Comparison of ENCODE assay signal across 15 cellular contexts in the genomic region with DNA sequence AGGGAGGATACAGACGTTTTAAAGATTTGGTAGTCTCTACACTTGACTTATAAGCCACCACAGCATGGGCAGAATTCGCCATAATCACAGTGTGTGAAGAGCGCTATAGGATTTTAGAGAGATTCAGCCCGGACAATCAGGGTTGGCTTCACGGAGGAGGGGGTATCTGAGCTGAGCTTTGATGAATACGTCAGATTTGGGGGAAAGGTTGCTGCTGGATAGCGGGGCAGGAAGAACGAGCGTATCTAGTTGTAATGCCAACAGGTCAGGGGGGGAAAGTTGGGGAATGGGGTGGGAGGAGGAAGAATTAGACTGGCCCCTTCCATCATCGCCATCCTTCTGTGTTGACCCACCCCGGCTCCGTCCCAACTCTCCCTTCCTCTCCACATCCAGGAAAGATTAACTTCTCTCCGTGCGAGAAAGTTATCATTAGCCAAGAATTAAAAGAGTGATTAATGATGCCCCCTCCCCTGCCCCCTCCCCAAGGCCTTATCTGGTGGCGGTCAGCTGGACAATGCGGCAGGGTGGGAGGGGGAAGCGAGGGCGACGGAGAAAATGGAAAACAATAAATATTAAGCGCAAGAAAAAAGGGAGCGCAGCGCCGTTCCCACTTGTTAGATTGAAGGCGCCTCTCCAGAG. TPM values are rescaled to one million over a fixed set of nuclear protein-coding genes. Genes with fewer than 3 reads are reported as not detected.
DNase-seq lines count a peak whose midpoint lies in the region; ATAC-seq, FAIRE-seq and TF ChIP-seq lines count a peak whose summit lies in the region.
"Had no signal": no experiment of that assay in that cellular context is flagged by ENCODE, and none has a peak within 500 bp of the region (broad histone marks: within the 10 kb centered on the region; RNA-seq: fewer than 3 reads in every experiment).

No MANE protein-coding gene starts in this region.

- TF ChIP-seq CTCF in HepG2 (CRISPR knock-in tag; IDR thresholded peaks at IDR 0.05) (no peak), right lobe of liver (IDR thresholded peaks at IDR 0.05) (no peak), progenitor cell of endocrine pancreas (IDR thresholded peaks at IDR 0.05; ENCODE audit: unreplicated experiment) (no peak)

- H3K27me3 ChIP-seq in HepG2 (ENCODE audit: control insufficient read depth in 1 of 2, insufficient read depth in 2 of 2, low read length in 2 of 2) (peaks cover 4 to 54% of the 10 kb centered on the region in 2 experiments), right lobe of liver (peaks cover 0 to 9% of the 10 kb centered on the region in 2 donors)

- H3K4me3 Mint-ChIP-seq in progenitor cell of endocrine pancreas (ENCODE audit: low read depth), result peak overlapping the region; percentile 72

- peaks cover 71% of the 10 kb centered on the region for H3K27me3 Mint-ChIP-seq in progenitor cell of endocrine pancreas

- intact Hi-C loops in HepG2 (cut with micrococcal nuclease; ENCODE audit: unreplicated experiment) (no loop called here), right lobe of liver (cut with DNase I) (no loop called here)

- DNase-seq in HepG2 (ENCODE audit: low spot score) (no peak), right lobe of liver (no peak), progenitor cell of endocrine pancreas (ENCODE audit: low spot score, unreplicated experiment) (no peak), NCI-H1105 (lab: John Stamatoyannopoulos, UW) (no peak), SIG-M5 (lab: John Stamatoyannopoulos, UW) (no peak), NCI-H524 (lab: John Stamatoyannopoulos, UW) (no peak)
- DNase-seq: activated CD4-positive, alpha-beta T cell treated with anti-CD3 and anti-CD28 coated beads, Interleukin-2, amount 50 U/mL, for 4 hours; activated naive CD4-positive, alpha-beta T cell; AML-193; DMS53; PC-3; T-helper 2 cell had no signal

- H3K4me2 ChIP-seq in HepG2 (ENCODE audit: low read depth, low read length), result peak overlapping the region; percentile 53

- WGBS in HepG2 (ENCODE audit: low lambda C conversion rate), result 20% methylated on average over 24 of the region's 24 CpGs
- 3% methylated on average over 22 of the region's 24 CpGs for WGBS in right lobe of liver (ENCODE audit: insufficient coverage, low coverage, low lambda C conversion rate, missing lambda C conversion rate)

- H3K9me3 ChIP-seq in HepG2 (ENCODE audit: low read length) (no peaks in the 10 kb centered on the region; the same call in 1 of the 2 replicates), right lobe of liver (no peaks in the 10 kb centered on the region)

- POLR2A ChIA-PET in HepG2 (lab: Yijun Ruan, JAX), result no interaction called here

- H2AFZ ChIP-seq in HepG2 (ENCODE audit: low read length), result no peak overlapping the region

- in situ Hi-C loops in HepG2 (cut with HindIII; ENCODE audit: extremely low pct_ligation_motif_present, low pct_unique_long_range_greater_than_20kb), result no loop called here

- H3K36me3 Mint-ChIP-seq in progenitor cell of endocrine pancreas (ENCODE audit: insufficient read depth), result no peaks in the 10 kb centered on the region

- CTCF ChIA-PET in HepG2 (lab: Yijun Ruan, JAX; ENCODE audit: low intra/inter-chr PET ratio, low total read pairs), result no interaction called here

- no peak for TF ChIP-seq EP300 in HepG2 (IDR thresholded peaks at IDR 0.05; ENCODE audit: low read depth in 2 of 2, low read length in 2 of 2)
- no peak for TF ChIP-seq EP300 in HepG2 (CRISPR knock-in tag; IDR thresholded peaks at IDR 0.05; ENCODE audit: borderline replicate concordance)

- H3K4me1 ChIP-seq in HepG2 (ENCODE audit: insufficient read depth, low read length) (no peaks in the 10 kb centered on the region), right lobe of liver (no peaks in the 10 kb centered on the region)

- no peak for ATAC-seq in HepG2
- ATAC-seq in right lobe of liver, result no peak
- no peak for ATAC-seq in esophagus mucosa
- ATAC-seq: PC-3 had no signal

- no peak for TF ChIP-seq RAD21 in HepG2 (CRISPR knock-in tag; IDR thresholded peaks at IDR 0.05)

- no TSS peak for BruUV-seq in HepG2 (replicated peaks; lab: Mats Ljungman, UMichigan)

- H4K20me1 ChIP-seq in HepG2 (ENCODE audit: insufficient read depth, low read length), result no peaks in the 10 kb centered on the region

- H3K4me3 ChIP-seq in HepG2 (replicated peaks in 1 of 3; ENCODE audit: insufficient read depth in 1 of 3, low read depth in 2 of 3, low read length in 3 of 3) (peak overlapping the region in 2 of 3 experiments; percentile 26 to 40; a peak in 2 of 6 replicates), right lobe of liver (peak overlapping the region in 1 of 3 donors; percentile 2), iPS-11a (ENCODE audit: low read depth, low read length) (peak overlapping the region; percentile 25)

- H3K36me3 ChIP-seq in HepG2 (replicated peaks in 1 of 2; ENCODE audit: control insufficient read depth in 1 of 2, insufficient read depth in 2 of 2, low read length in 2 of 2), result no peaks in the 10 kb centered on the region
- no peaks in the 10 kb centered on the region for H3K36me3 ChIP-seq in right lobe of liver

- TF ChIP-seq POLR2A in HepG2 (IDR thresholded peaks at IDR 0.05; ENCODE audit: insufficient read depth in 1 of 2, low read depth in 2 of 2, low read length in 2 of 2), result no peak
- no peak for TF ChIP-seq POLR2A in right lobe of liver (IDR thresholded peaks at IDR 0.05)

- FAIRE-seq in HepG2 (lab: Jason Lieb, UNC), result no peak
- FAIRE-seq: urothelium cell line had no signal

- H3K9me3 Mint-ChIP-seq in progenitor cell of endocrine pancreas (ENCODE audit: low read depth), result no peaks in the 10 kb centered on the region

- H3K4me1 Mint-ChIP-seq in progenitor cell of endocrine pancreas (ENCODE audit: low read depth), result peaks cover 9% of the 10 kb centered on the region

- no peak overlapping the region for H3K9ac ChIP-seq in HepG2 (ENCODE audit: insufficient read depth, low read depth, low read length)

- no peaks in the 10 kb centered on the region for H3K79me2 ChIP-seq in HepG2 (ENCODE audit: insufficient read depth, low read length)

- H3K27ac Mint-ChIP-seq in progenitor cell of endocrine pancreas, result peak overlapping the region; percentile 68

- H3K27ac ChIP-seq in HepG2 (ENCODE audit: extremely low read length, insufficient read depth, low read length) (no peak overlapping the region), right lobe of liver (no peak overlapping the region)

TF ChIP-seq in HepG2, 621 proteins besides CTCF, POLR2A, EP300 and RAD21:
- no peak for TF ChIP-seq EHMT2 (IDR thresholded peaks at IDR 0.05; ENCODE audit: borderline replicate concordance, low read depth, low read length)
- TF ChIP-seq, protein P1, sequence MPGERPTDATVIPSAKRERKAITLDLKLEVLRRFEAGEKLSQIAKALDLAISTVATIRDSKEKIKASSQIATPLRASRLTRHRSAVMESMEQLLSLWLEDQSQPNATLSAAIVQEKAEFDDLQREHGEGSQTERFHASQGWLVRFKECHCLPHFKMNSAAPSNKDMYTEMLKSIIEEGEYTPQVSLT (CRISPR knock-in tag; IDR thresholded peaks at IDR 0.05; ENCODE audit: borderline replicate concordance, low read depth), result no peak
- TF ChIP-seq ZFP36 (IDR thresholded peaks at IDR 0.05; ENCODE audit: borderline replicate concordance, low read depth, low read length, partially characterized antibody), result peak; percentile 61

RNA-seq across cellular contexts. Expression of a gene that starts 13.5 kb away (rescaled TPM):
- total RNA-seq in HepG2 (2016; rRNA removed; fragmentation: Illumina TruSeq; extraction: Trizol), result 29.0 and 35.5 TPM in 2 replicates
- total RNA-seq in HepG2 (2016; cell fraction: cytosol; rRNA removed; fragmentation: Illumina TruSeq; extraction: Trizol; ENCODE audit: low read depth), result 15.5 and 15.9 TPM in 2 replicates
- total RNA-seq in HepG2 (2016; cell fraction: insoluble cytoplasmic fraction; rRNA removed; fragmentation: Illumina TruSeq; extraction: Trizol), result 25.8 and 37.2 TPM in 2 replicates
- total RNA-seq in HepG2 (2016; cell fraction: membrane; rRNA removed; fragmentation: Illumina TruSeq; extraction: Trizol), result 9.7 and 12.2 TPM in 2 replicates
- total RNA-seq in HepG2 (2016; cell fraction: nucleus; rRNA removed; fragmentation: Illumina TruSeq; extraction: Trizol), result 69.0 and 73.0 TPM in 2 replicates
- polyA plus RNA-seq in HepG2 (2011; rRNA removed), result 14.2 and 14.4 TPM in 2 replicates
- 6.7 and 7.8 TPM in 2 replicates for polyA plus RNA-seq in HepG2 (2011; cell fraction: cytosol; rRNA removed)
- 42.0 and 46.6 TPM in 2 replicates for polyA plus RNA-seq in HepG2 (2011; cell fraction: nucleus; rRNA removed)
- 8.2 and 9.7 TPM in 2 replicates for polyA plus RNA-seq in HepG2 (2012)
- polyA plus RNA-seq in HepG2 (2016; cell fraction: cytosol; fragmentation: Illumina TruSeq; extraction: Trizol; ENCODE audit: low read depth), result 0.67 and 0.81 TPM in 2 replicates
- 11.8 TPM in 2 replicates for polyA plus RNA-seq in HepG2 (2016; cell fraction: insoluble cytoplasmic fraction; fragmentation: Illumina TruSeq; extraction: Trizol; ENCODE audit: low read depth)
- 1.7 and 2.9 TPM in 2 replicates for polyA plus RNA-seq in HepG2 (2016; cell fraction: membrane; fragmentation: Illumina TruSeq; extraction: Trizol; ENCODE audit: low read depth)
- 22.0 and 22.9 TPM in 2 replicates for polyA plus RNA-seq in HepG2 (2016; cell fraction: nucleus; fragmentation: Illumina TruSeq; extraction: Trizol; ENCODE audit: insufficient read depth, low read depth)
- 44.9 and 57.8 TPM in 2 replicates for polyA minus RNA-seq in HepG2 (2011; rRNA and poly(A)+ RNA removed; ENCODE audit: low replicate concordance)
- polyA minus RNA-seq in HepG2 (2011; cell fraction: cytosol; rRNA and poly(A)+ RNA removed), result 15.6 and 19.1 TPM in 2 replicates
- polyA minus RNA-seq in HepG2 (2011; cell fraction: nucleus; rRNA and poly(A)+ RNA removed), result 119 and 134 TPM in 2 replicates
- 10 to 100 TPM in 5 of 6 experiments, 1 to 10 TPM in 1; 10.0 to 20.7 (median 14.7) TPM for total RNA-seq in right lobe of liver
- total RNA-seq in progenitor cell of endocrine pancreas, result 73.3 TPM in 2 replicates
- 17.5 TPM for total RNA-seq in esophagus mucosa
